9 cellular contexts compared by ENCODE assay signal in the genomic region with DNA sequence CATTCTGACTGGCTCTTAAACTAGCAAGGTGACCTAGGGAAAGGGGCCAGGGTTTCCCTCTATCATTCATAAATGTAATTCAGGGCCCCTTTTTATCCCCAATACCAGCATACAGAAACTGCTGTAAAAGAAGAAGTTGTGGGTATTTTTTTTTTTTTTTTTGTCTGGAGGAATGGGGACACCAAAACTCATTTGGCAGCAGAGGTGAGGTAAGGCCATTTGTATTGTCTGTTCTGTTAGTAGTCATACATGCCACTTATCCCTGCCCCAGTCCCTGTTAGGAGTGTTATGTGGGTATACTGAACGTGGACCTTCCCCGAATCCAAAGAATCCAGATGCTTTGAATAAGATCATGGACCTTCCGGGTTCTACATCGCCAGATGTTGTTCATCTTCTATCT. TPM values are rescaled to one million over a fixed set of nuclear protein-coding genes. Genes with fewer than 3 reads are reported as not detected.
DNase-seq lines count a peak whose midpoint lies in the region; ATAC-seq and TF ChIP-seq lines count a peak whose summit lies in the region.
"Had no signal": no experiment of that assay in that cellular context is flagged by ENCODE, and none has a peak within 500 bp of the region (broad histone marks: within the 10 kb centered on the region; RNA-seq: fewer than 3 reads in every experiment).

No MANE protein-coding gene starts in this region.

- peaks cover 47% of the 10 kb centered on the region for H3K36me3 Mint-ChIP-seq in brain

- peak overlapping the region; percentile 79 to 100 (median 99) for H3K27ac Mint-ChIP-seq in brain

- peaks cover 17% of the 10 kb centered on the region for H3K27me3 Mint-ChIP-seq in brain

- H3K4me1 ChIP-seq in BE2C (no peaks in the 10 kb centered on the region; the same call in 1 of the 2 replicates), muscle layer of colon (ENCODE audit: insufficient read depth, low read length) (peaks cover 52% of the 10 kb centered on the region)

- H3K9me3 Mint-ChIP-seq in brain: peaks cover 0 to 3% (median 0%) of the 10 kb centered on the region in 5 experiments

- no peaks in the 10 kb centered on the region; the same call in 1 of the 2 replicates for H3K36me3 ChIP-seq in BE2C
- H3K36me3 ChIP-seq in muscle layer of colon (ENCODE audit: insufficient read depth, low read length): no peaks in the 10 kb centered on the region

- H3K27me3 ChIP-seq in BE2C (no peaks in the 10 kb centered on the region), muscle layer of colon (ENCODE audit: control insufficient read depth in 1 of 2, insufficient read depth in 2 of 2, low read length in 2 of 2) (no peaks in the 10 kb centered on the region)

- DNase-seq in BE2C (no peak), KBM-7 (peak; percentile 62), NCI-H1105 treated with DMSO at 0.1 percent for 48 hours (lab: John Stamatoyannopoulos, UW) (no peak), H4 (ENCODE audit: low spot score) (no peak), DMS 273 treated with DMSO at 0.1 percent for 48 hours (lab: John Stamatoyannopoulos, UW) (no peak)
- DNase-seq: midbrain had no signal

- in situ Hi-C loops in KBM-7 (cut with MboI; ENCODE audit: low pct_unique_long_range_greater_than_20kb, low sequenced_read_pairs): no loop called here

- TF ChIP-seq CTCF in BE2C (IDR thresholded peaks at IDR 0.05; ENCODE audit: low read depth, low read length): no peak
- no peak for TF ChIP-seq CTCF in brain (conservative IDR thresholded peaks at IDR 0.05)

- H3K4me3 ChIP-seq in BE2C (ENCODE audit: low read depth, low read length) (peak overlapping the region; percentile 70), muscle layer of colon (ENCODE audit: low read depth in 1 of 2, low read length in 2 of 2) (peak overlapping the region in 1 of 2 donors; percentile 91)

- H3K9me3 ChIP-seq in BE2C (no peaks in the 10 kb centered on the region), muscle layer of colon (ENCODE audit: low read length) (no peaks in the 10 kb centered on the region)

- peak overlapping the region; percentile 98 for H3K27ac ChIP-seq in muscle layer of colon (ENCODE audit: low read depth, low read length)

- peak overlapping the region; percentile 98 to 100 (median 98) for H3K4me3 Mint-ChIP-seq in brain

- peaks cover 75% of the 10 kb centered on the region for H3K4me1 Mint-ChIP-seq in brain

- H3K9ac ChIP-seq in muscle layer of colon (ENCODE audit: low read length): peak overlapping the region; percentile 95

- no peak for ATAC-seq in HG02885 (IDR thresholded peaks at IDR 0.05; ENCODE audit: poor library complexity, unreplicated experiment)

RNA-seq across cellular contexts. Expression of gene SEPTIN2, which starts 1.7 kb away (rescaled TPM):
- polyA plus RNA-seq in BE2C (2012; ENCODE audit: insufficient read depth, insufficient read length, low read depth): 268 TPM
- polyA plus RNA-seq in brain (ENCODE audit: insufficient read depth, low read depth, low replicate concordance): 266 TPM
- total RNA-seq in H4 (2014; rRNA removed; shearing (Covaris generic)): 250 and 279 TPM in 2 replicates

RNA-seq across cellular contexts. Expression of gene HDLBP, which starts 1.9 kb away (rescaled TPM):
- 581 TPM for polyA plus RNA-seq in BE2C (2012; ENCODE audit: insufficient read depth, insufficient read length, low read depth)
- polyA plus RNA-seq in brain (ENCODE audit: insufficient read depth, low read depth, low replicate concordance): 203 TPM
- 324 and 350 TPM in 2 replicates for total RNA-seq in H4 (2014; rRNA removed; shearing (Covaris generic))

RNA-seq across cellular contexts. Expression of gene FARP2, which starts 38.7 kb away (rescaled TPM):
- polyA plus RNA-seq in BE2C (2012; ENCODE audit: insufficient read depth, insufficient read length, low read depth): 18.7 TPM
- 16.2 TPM for polyA plus RNA-seq in brain (ENCODE audit: insufficient read depth, low read depth, low replicate concordance)
- total RNA-seq in H4 (2014; rRNA removed; shearing (Covaris generic)): 23.6 and 29.4 TPM in 2 replicates
